Comparison of ENCODE assay signal across 23 cellular contexts in the genomic region with DNA sequence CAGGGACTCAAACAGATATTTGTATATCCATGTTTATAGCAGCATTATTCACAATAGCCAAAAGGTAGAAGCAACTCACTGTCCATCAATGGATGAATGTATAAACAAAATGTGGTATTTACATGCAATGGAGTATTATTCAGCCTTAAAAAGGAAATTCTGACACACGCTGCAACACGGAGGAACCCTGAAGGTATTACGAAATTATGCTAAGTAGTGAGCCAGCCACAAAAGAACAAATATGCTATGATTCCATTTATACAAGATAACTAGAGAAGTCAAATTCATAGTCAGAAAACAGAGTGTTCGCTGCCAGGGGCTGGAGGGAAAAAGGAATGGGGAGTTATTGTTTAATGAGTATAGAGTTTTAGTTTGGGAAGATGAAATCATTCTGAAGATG.
A peak's percentile ranks its signal among the peaks of the same experiment; 100 is the strongest.
DNase-seq lines count a peak whose midpoint lies in the region; ATAC-seq, FAIRE-seq and TF ChIP-seq lines count a peak whose summit lies in the region.
"Had no signal": no experiment of that assay in that cellular context is flagged by ENCODE, and none has a peak within 500 bp of the region (broad histone marks: within the 10 kb centered on the region; RNA-seq: fewer than 3 reads in every experiment).

No MANE protein-coding gene starts in this region.

- no peaks in the 10 kb centered on the region for H3K79me2 ChIP-seq in astrocyte (ENCODE audit: insufficient read depth, low read length)
- H3K79me2 ChIP-seq in osteoblast (ENCODE audit: insufficient read depth, low read length) = no peaks in the 10 kb centered on the region

- no peak for FAIRE-seq in astrocyte (lab: Jason Lieb, UNC)
- FAIRE-seq: RCC 7860 had no signal

- no peak overlapping the region for H2AFZ ChIP-seq in astrocyte (ENCODE audit: low read depth, low read length)
- no peak overlapping the region for H2AFZ ChIP-seq in osteoblast (ENCODE audit: low read length)

- H3K4me1 Mint-ChIP-seq in HFFc6 (ENCODE audit: low read depth) = peaks cover 14% of the 10 kb centered on the region
- H3K4me1 Mint-ChIP-seq in astrocyte (ENCODE audit: low read depth, unreplicated experiment) = peaks cover 10% of the 10 kb centered on the region
- H3K4me1 Mint-ChIP-seq: CD4-positive, CD25-positive, alpha-beta regulatory T cell; IgD-negative memory B cell had no signal

- H3K36me3 Mint-ChIP-seq in HFFc6 (ENCODE audit: low read depth) (peaks cover 33% of the 10 kb centered on the region), astrocyte (ENCODE audit: low read depth, unreplicated experiment) (no peaks in the 10 kb centered on the region)
- H3K36me3 Mint-ChIP-seq: IgD-negative memory B cell had no signal

- DNase-seq in HFFc6 = no peak
- no peak for DNase-seq in astrocyte (ENCODE audit: low read depth)
- peak; percentile 17 for DNase-seq in fibroblast of pulmonary artery (ENCODE audit: low read depth)
- no peak for DNase-seq in osteoblast (ENCODE audit: insufficient read length, low spot score, missing footprints)
- DNase-seq in stimulated activated CD4-positive, alpha-beta T cell treated with anti-CD3 and anti-CD28 coated beads, Interleukin-15, amount 100 ng/mL, for 24 hours = no peak
- no peak for DNase-seq in NCI-H345 (lab: John Stamatoyannopoulos, UW)
- DNase-seq: CD4-positive, CD25-positive, alpha-beta regulatory T cell; EL; GF-D8; H9; Karpas-422; MV-4-11; NCI-H1105 treated with DMSO at 0.1 percent for 48 hours; NCI-H1694; NCI-H2081; NCI-H2171; NCI-H524 treated with DMSO at 0.1 percent for 48 hours; NCI-H82; OCI-M1 had no signal

- H3K4me1 ChIP-seq in astrocyte (ENCODE audit: insufficient read depth, low read length) (no peaks in the 10 kb centered on the region), osteoblast (ENCODE audit: insufficient read depth, low read length) (peaks cover 20% of the 10 kb centered on the region)

- no peak for ATAC-seq in GM18517 (IDR thresholded peaks at IDR 0.05; ENCODE audit: unreplicated experiment)

- no peaks in the 10 kb centered on the region for H4K20me1 ChIP-seq in astrocyte (ENCODE audit: insufficient read depth, low read length)
- H4K20me1 ChIP-seq in osteoblast (ENCODE audit: insufficient read depth, low read length) = no peaks in the 10 kb centered on the region

- H3K4me2 ChIP-seq in astrocyte (ENCODE audit: low read length) (no peak overlapping the region), osteoblast (ENCODE audit: insufficient read depth, low read length) (peak overlapping the region; percentile 39)

- H3K36me3 ChIP-seq in astrocyte (ENCODE audit: insufficient read depth, low read length) = no peaks in the 10 kb centered on the region
- H3K36me3 ChIP-seq in osteoblast (ENCODE audit: insufficient read depth, low read length) = peaks cover 9% of the 10 kb centered on the region

- H3K4me3 Mint-ChIP-seq in HFFc6 = no peak overlapping the region
- no peak overlapping the region for H3K4me3 Mint-ChIP-seq in astrocyte (ENCODE audit: unreplicated experiment)
- H3K4me3 Mint-ChIP-seq: CD4-positive, CD25-positive, alpha-beta regulatory T cell; H9 had no signal

- H3K27ac Mint-ChIP-seq in HFFc6 (peak overlapping the region; percentile 21; the same call in 1 of the 2 replicates), astrocyte (ENCODE audit: unreplicated experiment) (peak overlapping the region; percentile 4)
- H3K27ac Mint-ChIP-seq: CD4-positive, CD25-positive, alpha-beta regulatory T cell; IgD-negative memory B cell had no signal

- no peak overlapping the region for H3K9ac ChIP-seq in astrocyte (ENCODE audit: low read length)

- no peaks in the 10 kb centered on the region for H3K27me3 ChIP-seq in astrocyte (ENCODE audit: insufficient read depth, low read length)
- no peaks in the 10 kb centered on the region for H3K27me3 ChIP-seq in osteoblast (ENCODE audit: insufficient read depth, low read length)
- H3K27me3 ChIP-seq: SJCRH30 had no signal

- H3K9me3 Mint-ChIP-seq in HFFc6 (no peaks in the 10 kb centered on the region), astrocyte (ENCODE audit: unreplicated experiment) (no peaks in the 10 kb centered on the region)
- H3K9me3 Mint-ChIP-seq: CD4-positive, CD25-positive, alpha-beta regulatory T cell; H9; IgD-negative memory B cell had no signal

- H3K9me3 ChIP-seq in astrocyte (ENCODE audit: insufficient read depth, low read depth, low read length) (no peaks in the 10 kb centered on the region), osteoblast (ENCODE audit: low read depth, low read length) (no peaks in the 10 kb centered on the region)
- H3K9me3 ChIP-seq: SJCRH30 had no signal

- H3K27ac ChIP-seq in astrocyte (ENCODE audit: low read depth, low read length) (no peak overlapping the region), osteoblast (ENCODE audit: low read depth, low read length) (peak overlapping the region; percentile 61)
- H3K27ac ChIP-seq: SJCRH30 had no signal

- H3K4me3 ChIP-seq in astrocyte (ENCODE audit: insufficient read depth, low read depth, low read length) (no peak overlapping the region), fibroblast of pulmonary artery (replicated peaks; ENCODE audit: low read depth, low read length) (no peak overlapping the region), osteoblast (ENCODE audit: insufficient read depth, low read length) (no peak overlapping the region)
- H3K4me3 ChIP-seq: SJCRH30 had no signal

- no peaks in the 10 kb centered on the region; the same call in 1 of the 2 replicates for H3K27me3 Mint-ChIP-seq in HFFc6 (ENCODE audit: insufficient read depth)
- no peaks in the 10 kb centered on the region for H3K27me3 Mint-ChIP-seq in astrocyte (ENCODE audit: low read depth, unreplicated experiment)
- H3K27me3 Mint-ChIP-seq: CD4-positive, CD25-positive, alpha-beta regulatory T cell; IgD-negative memory B cell had no signal

- TF ChIP-seq CTCF in HFFc6 (IDR thresholded peaks at IDR 0.05) (no peak), astrocyte (IDR thresholded peaks at IDR 0.05; ENCODE audit: insufficient read depth, low read depth, low read length) (no peak), fibroblast of pulmonary artery (IDR thresholded peaks at IDR 0.05; ENCODE audit: low read length, missing control alignments) (no peak), osteoblast (IDR thresholded peaks at IDR 0.05; ENCODE audit: extremely low read depth, low read depth, low read length) (no peak)
